Comparison of ENCODE assay signal across 1 cellular context in genomic region chr12:68686595-68687521, GRCh38.
TF ChIP-seq lines count a peak whose summit lies in the region.

Gene NUP107 (plus strand): TSS chr12:68686978. CDS start chr12:68687066, 88 bp downstream.

TF ChIP-seq in K562, 482 proteins besides CTCF, POLR2A, EP300 and RAD21 (continued from another document and continues in another):
- peak; percentile 90 for TF ChIP-seq DPF2 (IDR thresholded peaks at IDR 0.05)
- TF ChIP-seq HMGN3 (IDR thresholded peaks at IDR 0.05; ENCODE audit: borderline replicate concordance, extremely low read depth, insufficient read length, low read depth, low read length): peak; percentile 64
- no peak for TF ChIP-seq ZNF143 (CRISPR knock-in tag; IDR thresholded peaks at IDR 0.05)
- no peak for TF ChIP-seq CTCFL (IDR thresholded peaks at IDR 0.05; ENCODE audit: borderline replicate concordance, insufficient read depth, low read depth, low read length, poor library complexity, severe bottlenecking)
- TF ChIP-seq AFF4 (CRISPR knock-in tag; IDR thresholded peaks at IDR 0.05): peak; percentile 89
- TF ChIP-seq, protein P1, sequence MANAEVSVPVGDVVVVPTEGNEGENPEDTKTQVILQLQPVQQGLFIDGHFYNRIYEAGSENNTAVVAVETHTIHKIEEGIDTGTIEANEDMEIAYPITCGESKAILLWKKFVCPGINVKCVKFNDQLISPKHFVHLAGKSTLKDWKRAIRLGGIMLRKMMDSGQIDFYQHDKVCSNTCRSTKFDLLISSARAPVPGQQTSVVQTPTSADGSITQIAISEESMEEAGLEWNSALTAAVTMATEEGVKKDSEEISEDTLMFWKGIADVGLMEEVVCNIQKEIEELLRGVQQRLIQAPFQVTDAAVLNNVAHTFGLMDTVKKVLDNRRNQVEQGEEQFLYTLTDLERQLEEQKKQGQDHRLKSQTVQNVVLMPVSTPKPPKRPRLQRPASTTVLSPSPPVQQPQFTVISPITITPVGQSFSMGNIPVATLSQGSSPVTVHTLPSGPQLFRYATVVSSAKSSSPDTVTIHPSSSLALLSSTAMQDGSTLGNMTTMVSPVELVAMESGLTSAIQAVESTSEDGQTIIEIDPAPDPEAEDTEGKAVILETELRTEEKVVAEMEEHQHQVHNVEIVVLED (CRISPR knock-in tag; IDR thresholded peaks at IDR 0.05): peak; percentile 58
- TF ChIP-seq SAP30 (IDR thresholded peaks at IDR 0.05; ENCODE audit: borderline replicate concordance, insufficient read depth, low read depth, low read length, poor library complexity, severe bottlenecking): peak; percentile 86
- TF ChIP-seq, protein P2, sequence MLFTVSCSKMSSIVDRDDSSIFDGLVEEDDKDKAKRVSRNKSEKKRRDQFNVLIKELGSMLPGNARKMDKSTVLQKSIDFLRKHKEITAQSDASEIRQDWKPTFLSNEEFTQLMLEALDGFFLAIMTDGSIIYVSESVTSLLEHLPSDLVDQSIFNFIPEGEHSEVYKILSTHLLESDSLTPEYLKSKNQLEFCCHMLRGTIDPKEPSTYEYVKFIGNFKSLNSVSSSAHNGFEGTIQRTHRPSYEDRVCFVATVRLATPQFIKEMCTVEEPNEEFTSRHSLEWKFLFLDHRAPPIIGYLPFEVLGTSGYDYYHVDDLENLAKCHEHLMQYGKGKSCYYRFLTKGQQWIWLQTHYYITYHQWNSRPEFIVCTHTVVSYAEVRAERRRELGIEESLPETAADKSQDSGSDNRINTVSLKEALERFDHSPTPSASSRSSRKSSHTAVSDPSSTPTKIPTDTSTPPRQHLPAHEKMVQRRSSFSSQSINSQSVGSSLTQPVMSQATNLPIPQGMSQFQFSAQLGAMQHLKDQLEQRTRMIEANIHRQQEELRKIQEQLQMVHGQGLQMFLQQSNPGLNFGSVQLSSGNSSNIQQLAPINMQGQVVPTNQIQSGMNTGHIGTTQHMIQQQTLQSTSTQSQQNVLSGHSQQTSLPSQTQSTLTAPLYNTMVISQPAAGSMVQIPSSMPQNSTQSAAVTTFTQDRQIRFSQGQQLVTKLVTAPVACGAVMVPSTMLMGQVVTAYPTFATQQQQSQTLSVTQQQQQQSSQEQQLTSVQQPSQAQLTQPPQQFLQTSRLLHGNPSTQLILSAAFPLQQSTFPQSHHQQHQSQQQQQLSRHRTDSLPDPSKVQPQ (CRISPR knock-in tag; IDR thresholded peaks at IDR 0.05; ENCODE audit: borderline replicate concordance): no peak
- no peak for TF ChIP-seq ZBTB17 (CRISPR knock-in tag; IDR thresholded peaks at IDR 0.05)
- TF ChIP-seq MGA (IDR thresholded peaks at IDR 0.05): 0 out of 2 replicates have a peak, but pooled peaks have one; percentile 7
- TF ChIP-seq ZNF79 (CRISPR knock-in tag; IDR thresholded peaks at IDR 0.05; ENCODE audit: low read depth): no peak
- TF ChIP-seq NFYB (IDR thresholded peaks at IDR 0.05; ENCODE audit: extremely low read depth, insufficient read length): no peak
- peak; percentile 42; the same call in 1 of the 2 replicates for TF ChIP-seq CBFA2T2 (conservative IDR thresholded peaks at IDR 0.05)
- peak; percentile 81; the same call in 1 of the 2 replicates for TF ChIP-seq GABPB2 (CRISPR knock-in tag; conservative IDR thresholded peaks at IDR 0.05)
- peak; percentile 39; the same call in 1 of the 2 replicates for TF ChIP-seq ETS1 (conservative IDR thresholded peaks at IDR 0.05; ENCODE audit: control insufficient read depth, low read depth, low read length)
- TF ChIP-seq ZNF354B (CRISPR knock-in tag; IDR thresholded peaks at IDR 0.05): no peak
- TF ChIP-seq RBM15 (IDR thresholded peaks at IDR 0.05; ENCODE audit: insufficient read depth, low read length): no peak
